In genomic region chr3:153151037-153151436, GRCh38 we compare ENCODE assay signal across 17 cellular contexts. TPM values are rescaled to one million over a fixed set of nuclear protein-coding genes. Genes with fewer than 3 reads are reported as not detected.
DNase-seq lines count a peak whose midpoint lies in the region; ATAC-seq and TF ChIP-seq lines count a peak whose summit lies in the region.
"Had no signal": no experiment of that assay in that cellular context is flagged by ENCODE, and none has a peak within 500 bp of the region (broad histone marks: within the 10 kb centered on the region; RNA-seq: fewer than 3 reads in every experiment).

No MANE protein-coding gene starts in this region.

- H2AFZ ChIP-seq in Loucy (ENCODE audit: low read length) = 0 out of 2 replicates have a peak overlapping the region, but pooled peaks have one; percentile 10

- H3K27me3 ChIP-seq in Loucy (ENCODE audit: insufficient read depth, low read length, poor library complexity, severe bottlenecking) = no peaks in the 10 kb centered on the region
- H3K27me3 ChIP-seq: SJSA1 had no signal

- intact Hi-C loops in dendritic cell treated with granulocyte-macrophage colony-stimulating factor and Interleukin-4, amounts not matched to agents 40 ng/mL and 50 ng/mL, for 4 days (cut with micrococcal nuclease) = no loop called here
- intact Hi-C loops in activated CD4-positive, alpha-beta T cell treated with anti-CD3 and anti-CD28 coated beads, Interleukin-2, amount 10 ng/mL, durations not matched to agents 24 days and 14 days (cut with micrococcal nuclease) = no loop called here

- H3K4me3 ChIP-seq in Loucy (ENCODE audit: low read length, poor library complexity, severe bottlenecking) = no peak overlapping the region
- H3K4me3 ChIP-seq: A549, SJSA1 had no signal

- H3K36me3 Mint-ChIP-seq in dendritic cell treated with granulocyte-macrophage colony-stimulating factor and Interleukin-4, amounts not matched to agents 40 ng/mL and 50 ng/mL, for 4 days (ENCODE audit: low read depth) = no peaks in the 10 kb centered on the region
- no peaks in the 10 kb centered on the region for H3K36me3 Mint-ChIP-seq in activated CD4-positive, alpha-beta T cell treated with anti-CD3 and anti-CD28 coated beads, Interleukin-2, amount 10 ng/mL, durations not matched to agents 24 days and 14 days (ENCODE audit: low read depth)
- H3K36me3 Mint-ChIP-seq: T-cell had no signal

- no peaks in the 10 kb centered on the region for H3K4me1 ChIP-seq in Loucy (ENCODE audit: insufficient read depth, low read length, poor library complexity, severe bottlenecking)
- H3K4me1 ChIP-seq: SJSA1 had no signal

- no peaks in the 10 kb centered on the region for H3K36me3 ChIP-seq in Loucy (ENCODE audit: insufficient read depth, low read length)
- H3K36me3 ChIP-seq: SJSA1 had no signal

- H3K4me1 Mint-ChIP-seq in dendritic cell treated with granulocyte-macrophage colony-stimulating factor and Interleukin-4, amounts not matched to agents 40 ng/mL and 50 ng/mL, for 4 days (ENCODE audit: low read depth) = peaks cover 17% of the 10 kb centered on the region
- peaks cover 5% of the 10 kb centered on the region for H3K4me1 Mint-ChIP-seq in activated CD4-positive, alpha-beta T cell treated with anti-CD3 and anti-CD28 coated beads, Interleukin-2, amount 10 ng/mL, durations not matched to agents 24 days and 14 days
- H3K4me1 Mint-ChIP-seq: T-cell had no signal

- peak overlapping the region; percentile 78 for H3K27ac Mint-ChIP-seq in dendritic cell treated with granulocyte-macrophage colony-stimulating factor and Interleukin-4, amounts not matched to agents 40 ng/mL and 50 ng/mL, for 4 days
- no peak overlapping the region for H3K27ac Mint-ChIP-seq in activated CD4-positive, alpha-beta T cell treated with anti-CD3 and anti-CD28 coated beads, Interleukin-2, amount 10 ng/mL, durations not matched to agents 24 days and 14 days
- H3K27ac Mint-ChIP-seq: T-cell had no signal

- no peak overlapping the region for H3K4me3 Mint-ChIP-seq in dendritic cell treated with granulocyte-macrophage colony-stimulating factor and Interleukin-4, amounts not matched to agents 40 ng/mL and 50 ng/mL, for 4 days
- no peak overlapping the region for H3K4me3 Mint-ChIP-seq in activated CD4-positive, alpha-beta T cell treated with anti-CD3 and anti-CD28 coated beads, Interleukin-2, amount 10 ng/mL, durations not matched to agents 24 days and 14 days
- H3K4me3 Mint-ChIP-seq: T-cell had no signal

- no peaks in the 10 kb centered on the region for H3K9me2 ChIP-seq in Loucy (replicated peaks; ENCODE audit: low read depth, low read length)

- peak; percentile 51 for DNase-seq in CD1c-positive myeloid dendritic cell (ENCODE audit: extremely low spot score)
- DNase-seq in NOMO-1 treated with dmso at 0.1 percent for 144 hours (lab: John Stamatoyannopoulos, UW; ENCODE audit: unreplicated experiment) = peak; percentile 9
- no peak for DNase-seq in activated CD4-positive, alpha-beta T cell treated with anti-CD3 and anti-CD28 coated beads, Interleukin-2, amount 10 ng/mL, durations not matched to agents 24 days and 14 days
- no peak for DNase-seq in Ammon's horn (ENCODE audit: low spot score)
- DNase-seq: C1 segment of cervical spinal cord, DMS153, DND-41, NCI-H2029, NCI-H446 treated with DMSO at 0.1 percent for 48 hours, NCI-H526, T-cell had no signal

- peaks cover 8% of the 10 kb centered on the region for H3K9me3 Mint-ChIP-seq in dendritic cell treated with granulocyte-macrophage colony-stimulating factor and Interleukin-4, amounts not matched to agents 40 ng/mL and 50 ng/mL, for 4 days
- peaks cover 11% of the 10 kb centered on the region for H3K9me3 Mint-ChIP-seq in activated CD4-positive, alpha-beta T cell treated with anti-CD3 and anti-CD28 coated beads, Interleukin-2, amount 10 ng/mL, durations not matched to agents 24 days and 14 days

- no peaks in the 10 kb centered on the region for H3F3A ChIP-seq in Loucy (ENCODE audit: low read depth)

- no peaks in the 10 kb centered on the region for H4K20me1 ChIP-seq in Loucy (ENCODE audit: insufficient read depth, low read length, poor library complexity, severe bottlenecking)

- no peaks in the 10 kb centered on the region for H3K79me2 ChIP-seq in Loucy (ENCODE audit: insufficient read depth, low read length)

- no peak for TF ChIP-seq CTCF in Loucy (conservative IDR thresholded peaks at IDR 0.05; ENCODE audit: low read length)

- no peaks in the 10 kb centered on the region for H3K27me3 Mint-ChIP-seq in dendritic cell treated with granulocyte-macrophage colony-stimulating factor and Interleukin-4, amounts not matched to agents 40 ng/mL and 50 ng/mL, for 4 days
- no peaks in the 10 kb centered on the region for H3K27me3 Mint-ChIP-seq in activated CD4-positive, alpha-beta T cell treated with anti-CD3 and anti-CD28 coated beads, Interleukin-2, amount 10 ng/mL, durations not matched to agents 24 days and 14 days
- H3K27me3 Mint-ChIP-seq: T-cell had no signal

- H3K9ac ChIP-seq in Loucy (ENCODE audit: low read depth, low read length, poor library complexity, severe bottlenecking) = no peak overlapping the region
- H3K9ac ChIP-seq: KMS-11 had no signal

- ATAC-seq in HG03196 (IDR thresholded peaks at IDR 0.05; ENCODE audit: unreplicated experiment) = no peak
- ATAC-seq: A549, T-cell had no signal

- H3K9me3 ChIP-seq in Loucy (ENCODE audit: insufficient read depth, low read depth, low read length) = no peaks in the 10 kb centered on the region
- H3K9me3 ChIP-seq: A549, SJSA1 had no signal

- no peak overlapping the region for H3K4me2 ChIP-seq in Loucy (ENCODE audit: low read depth, low read length, poor library complexity, severe bottlenecking)
- H3K4me2 ChIP-seq: A549, KMS-11 had no signal

RNA-seq across cellular contexts. Expression of gene RAP2B, which starts 11.0 kb away (rescaled TPM):
- total RNA-seq in activated CD4-positive, alpha-beta T cell treated with anti-CD3 and anti-CD28 coated beads, Interleukin-2, amount 10 ng/mL, durations not matched to agents 24 days and 14 days = 13.4 and 13.5 TPM in 2 replicates

Comparison
In these comparisons a context has a peak if more than half of its experiments do, and no peak if none do; other contexts are left out.
1. DNase-seq: peak in CD1c-positive myeloid dendritic cell (single experiment) and NOMO-1 treated with dmso at 0.1 percent for 144 hours (single experiment); none in activated CD4-positive, alpha-beta T cell treated with anti-CD3 and anti-CD28 coated beads, Interleukin-2, amount 10 ng/mL, durations not matched to agents 24 days and 14 days (single experiment) and Ammon's horn (single experiment).